Comparison of ENCODE assay signal across 8 cellular contexts in genomic region chr7:47852330-47853245, GRCh38.
DNase-seq lines count a peak whose midpoint lies in the region; ATAC-seq and TF ChIP-seq lines count a peak whose summit lies in the region.

No MANE protein-coding gene starts in this region.

- H3K4me1 ChIP-seq in colonic mucosa (no peaks in the 10 kb centered on the region), lower lobe of right lung (no peaks in the 10 kb centered on the region)

- H3K9me3 ChIP-seq in colonic mucosa (no peaks in the 10 kb centered on the region), lower lobe of right lung (no peaks in the 10 kb centered on the region)

- CTCF ChIA-PET in BJ (lab: Yijun Ruan, JAX), result interaction anchor here (1.3 to 2.9 kb wide), 2 partner anchors 93 to 304 kb away, joined by 3 to 10 read pairs; no protein-coding TSS in a partner anchor

- ATAC-seq in lower lobe of right lung, result no peak

- H3K4me3 ChIP-seq in BJ (ENCODE audit: low read depth, low read length) (no peak overlapping the region), colonic mucosa (no peak overlapping the region), lower lobe of right lung (no peak overlapping the region)

- H3K36me3 ChIP-seq in BJ (ENCODE audit: control insufficient read depth, insufficient read depth, low read length) (no peaks in the 10 kb centered on the region), colonic mucosa (no peaks in the 10 kb centered on the region), lower lobe of right lung (no peaks in the 10 kb centered on the region)

- H3K9ac ChIP-seq in colonic mucosa (ENCODE audit: low read depth in 2 of 2, low read length in 2 of 2), result no peak overlapping the region

- H3K27me3 ChIP-seq in BJ (ENCODE audit: control insufficient read depth, insufficient read depth, low read length) (0 out of 2 replicates have a peak, but pooled peaks cover 2% of the 10 kb centered on the region), colonic mucosa (no peaks in the 10 kb centered on the region), lower lobe of right lung (ENCODE audit: low read depth) (no peaks in the 10 kb centered on the region)

- intact Hi-C loops in colonic mucosa (cut with DNase I) (no loop called here), lower lobe of right lung (cut with DNase I) (no loop called here)

- no peak overlapping the region for H3K27ac ChIP-seq in colonic mucosa
- H3K27ac ChIP-seq in lower lobe of right lung, result no peak overlapping the region

- DNase-seq in BJ (ENCODE audit: low read depth) (no peak), GM13977 (ENCODE audit: low spot score) (no peak), RPMI8226 (peak; percentile 15), iPS-NIHi11 (ENCODE audit: low spot score) (peak; percentile 62), epidermal melanocyte (ENCODE audit: insufficient read length, low spot score) (no peak), Ammon's horn (ENCODE audit: low spot score) (no peak), colonic mucosa (no peak), lower lobe of right lung (no peak)

- TF ChIP-seq CTCF in BJ (IDR thresholded peaks at IDR 0.05; ENCODE audit: insufficient read depth, low read depth, low read length), result 0 out of 2 replicates have a peak, but pooled peaks have one; percentile 19
- peak; percentile 50 for TF ChIP-seq CTCF in GM13977 (IDR thresholded peaks at IDR 0.05; ENCODE audit: extremely low read depth, insufficient read depth, missing control alignments)
- no peak for TF ChIP-seq CTCF in colonic mucosa (IDR thresholded peaks at IDR 0.05)
- TF ChIP-seq CTCF in lower lobe of right lung (IDR thresholded peaks at IDR 0.05), result no peak

- POLR2A ChIA-PET in BJ (lab: Charles Lee), result no interaction called here

- in situ Hi-C loops in GM13977 (cut with MboI; ENCODE audit: low pct_unique_long_range_greater_than_20kb, low sequenced_read_pairs, unreplicated experiment), result no loop called here

Comparison
In these comparisons a context has a peak if more than half of its experiments do, and no peak if none do; other contexts are left out.
1. DNase-seq: peak in RPMI8226 (single experiment) and iPS-NIHi11 (single experiment); none in BJ (single experiment), GM13977 (single experiment), epidermal melanocyte (single experiment), Ammon's horn (single experiment), colonic mucosa (single experiment) and lower lobe of right lung (single experiment).
2. CTCF ChIP-seq: peak in BJ (single experiment) and GM13977 (single experiment); none in colonic mucosa (single experiment) and lower lobe of right lung (single experiment).